24 cellular contexts compared by ENCODE assay signal in genomic region chr12:112792306-112792705, GRCh38. TPM values are rescaled to one million over a fixed set of nuclear protein-coding genes. Genes with fewer than 3 reads are reported as not detected.
DNase-seq lines count a peak whose midpoint lies in the region; TF ChIP-seq lines count a peak whose summit lies in the region.
"Had no signal": no experiment of that assay in that cellular context is flagged by ENCODE, and none has a peak within 500 bp of the region (broad histone marks: within the 10 kb centered on the region; RNA-seq: fewer than 3 reads in every experiment).

No MANE protein-coding gene starts in this region.

- DNase-seq in NCI-H526 (lab: John Stamatoyannopoulos, UW) (peak; percentile 19 to 50), NCI-H526 treated with DMSO at 0.1 percent for 48 hours (lab: John Stamatoyannopoulos, UW) (no peak), NCI-H2171 treated with DMSO at 0.1 percent for 48 hours (lab: John Stamatoyannopoulos, UW) (peak; percentile 71), cerebellum (ENCODE audit: low spot score) (peak; percentile 67), COLO668 (lab: John Stamatoyannopoulos, UW; ENCODE audit: unreplicated experiment) (no peak), GM10248 (ENCODE audit: extremely low spot score) (no peak), foreskin fibroblast (no peak)
- no peak for DNase-seq in activated CD4-positive, alpha-beta T cell treated with anti-CD3 and anti-CD28 coated beads, Interleukin-2, amount 10 ng/mL, durations not matched to agents 24 days and 14 days
- DNase-seq: activated CD4-positive, alpha-beta T cell treated with anti-CD3 and anti-CD28 coated beads, Interleukin-2, amount 50 U/mL, for 4 hours; activated T-cell treated with anti-CD3 and anti-CD28 coated beads for 4 hours; brain microvascular endothelial cell; CD8-positive, alpha-beta T cell; IMR-90; NCI-H510A; pancreas; Peyer's patch; sigmoid colon; stimulated activated CD4-positive, alpha-beta T cell treated with anti-CD3 and anti-CD28 coated beads, Interleukin-2, amount 100 ng/mL, for 24 hours; stomach; uterus had no signal

- CTCF ChIA-PET in GM10248 (lab: Yijun Ruan, JAX): interaction anchor here (2.0 kb wide), 1 partner anchor 9 kb away, joined by 9 read pairs; no protein-coding TSS in a partner anchor

- peaks cover 19% of the 10 kb centered on the region for H3K27me3 Mint-ChIP-seq in activated CD4-positive, alpha-beta T cell treated with anti-CD3 and anti-CD28 coated beads, Interleukin-2, amount 10 ng/mL, durations not matched to agents 24 days and 14 days

- no peaks in the 10 kb centered on the region for H3K36me3 Mint-ChIP-seq in activated CD4-positive, alpha-beta T cell treated with anti-CD3 and anti-CD28 coated beads, Interleukin-2, amount 10 ng/mL, durations not matched to agents 24 days and 14 days (ENCODE audit: low read depth)
- H3K36me3 Mint-ChIP-seq: CD8-positive, alpha-beta T cell had no signal

- H3K9me3 Mint-ChIP-seq in activated CD4-positive, alpha-beta T cell treated with anti-CD3 and anti-CD28 coated beads, Interleukin-2, amount 10 ng/mL, durations not matched to agents 24 days and 14 days: peaks cover 8% of the 10 kb centered on the region
- H3K9me3 Mint-ChIP-seq: CD8-positive, alpha-beta T cell had no signal

- POLR2A ChIA-PET in GM10248 (lab: Yijun Ruan, JAX): no interaction called here

- no peak overlapping the region for H3K27ac Mint-ChIP-seq in activated CD4-positive, alpha-beta T cell treated with anti-CD3 and anti-CD28 coated beads, Interleukin-2, amount 10 ng/mL, durations not matched to agents 24 days and 14 days
- H3K27ac Mint-ChIP-seq: activated naive CD4-positive, alpha-beta T cell treated with anti-CD3 and anti-CD28 coated beads, Interleukin-2, amount 50 U/mL, for 72 hours; CD8-positive, alpha-beta T cell had no signal

- no peak overlapping the region for H3K4me3 ChIP-seq in foreskin fibroblast (ENCODE audit: low read depth in 1 of 2, low read length in 2 of 2)
- H3K4me3 ChIP-seq: GM12878, lung, pancreas, Peyer's patch, sigmoid colon, stomach, uterus had no signal

- H3K4me1 Mint-ChIP-seq in activated CD4-positive, alpha-beta T cell treated with anti-CD3 and anti-CD28 coated beads, Interleukin-2, amount 10 ng/mL, durations not matched to agents 24 days and 14 days: no peaks in the 10 kb centered on the region

- H3K4me3 Mint-ChIP-seq in activated CD4-positive, alpha-beta T cell treated with anti-CD3 and anti-CD28 coated beads, Interleukin-2, amount 10 ng/mL, durations not matched to agents 24 days and 14 days: no peak overlapping the region
- H3K4me3 Mint-ChIP-seq: CD8-positive, alpha-beta T cell had no signal

- TF ChIP-seq CTCF in GM10248 (IDR thresholded peaks at IDR 0.05; ENCODE audit: control extremely low read depth, extremely low read depth, low read depth, missing control alignments) (no peak), foreskin fibroblast (IDR thresholded peaks at IDR 0.05; ENCODE audit: low read depth, low read length) (no peak)

- intact Hi-C loops in activated CD4-positive, alpha-beta T cell treated with anti-CD3 and anti-CD28 coated beads, Interleukin-2, amount 10 ng/mL, durations not matched to agents 24 days and 14 days (cut with micrococcal nuclease): no loop called here

RNA-seq across cellular contexts. Expression of gene RPH3A, which starts 0.8 kb away (rescaled TPM):
- 14.2 TPM for total RNA-seq in cerebellum
- not detected in 2 replicates for total RNA-seq in activated CD4-positive, alpha-beta T cell treated with anti-CD3 and anti-CD28 coated beads, Interleukin-2, amount 10 ng/mL, durations not matched to agents 24 days and 14 days
- total RNA-seq: activated naive CD4-positive, alpha-beta T cell treated with anti-CD3 and anti-CD28 coated beads, Interleukin-2, amount 50 U/mL, for 72 hours; CD8-positive, alpha-beta T cell; dermis microvascular lymphatic vessel endothelial cell; GM12878; IMR-90; Peyer's patch; stomach had no signal

Comparison
In these comparisons a context has a peak if more than half of its experiments do, and no peak if none do; other contexts are left out.
1. DNase-seq: peak in NCI-H526 (2 of 2), NCI-H2171 treated with DMSO at 0.1 percent for 48 hours (single experiment) and cerebellum (single experiment); none in NCI-H526 treated with DMSO at 0.1 percent for 48 hours (single experiment), COLO668 (single experiment), GM10248 (single experiment), foreskin fibroblast (0 of 2) and activated CD4-positive, alpha-beta T cell treated with anti-CD3 and anti-CD28 coated beads, Interleukin-2, amount 10 ng/mL, durations not matched to agents 24 days and 14 days (single experiment).
2. RNA of gene RPH3A, which starts 0.8 kb away (total RNA-seq): 14.2 TPM in cerebellum (single experiment); not detected in activated CD4-positive, alpha-beta T cell treated with anti-CD3 and anti-CD28 coated beads, Interleukin-2, amount 10 ng/mL, durations not matched to agents 24 days and 14 days; every median in the first group is over 10 times any median in the second.